In genomic region chr11:2891291-2891690, GRCh38 we compare ENCODE assay signal across 1 cellular context.
TF ChIP-seq lines count a peak whose summit lies in the region.

No MANE protein-coding gene starts in this region.

TF ChIP-seq in GM23338, 12 proteins besides CTCF, POLR2A, EP300 and RAD21 (continued from another document):
- TF ChIP-seq ZNF462 (CRISPR knock-in tag; IDR thresholded peaks at IDR 0.05) (no peak), EZH2 (IDR thresholded peaks at IDR 0.05; ENCODE audit: low read depth, unreplicated experiment) (no peak), EZH2phosphoT487 (IDR thresholded peaks at IDR 0.05; ENCODE audit: unreplicated experiment) (no peak), CREB1 (CRISPR knock-in tag; IDR thresholded peaks at IDR 0.05; ENCODE audit: low read depth) (no peak), ZNF331 (CRISPR knock-in tag; IDR thresholded peaks at IDR 0.05; ENCODE audit: low read depth) (no peak), NANOG (IDR thresholded peaks at IDR 0.05; ENCODE audit: borderline replicate concordance) (no peak), ZNF114 (CRISPR knock-in tag; IDR thresholded peaks at IDR 0.05) (no peak), POLR2AphosphoS5 (IDR thresholded peaks at IDR 0.05; ENCODE audit: low read depth) (no peak), JUNB (IDR thresholded peaks at IDR 0.05; ENCODE audit: unreplicated experiment) (no peak)
- TF ChIP-seq, protein P1, sequence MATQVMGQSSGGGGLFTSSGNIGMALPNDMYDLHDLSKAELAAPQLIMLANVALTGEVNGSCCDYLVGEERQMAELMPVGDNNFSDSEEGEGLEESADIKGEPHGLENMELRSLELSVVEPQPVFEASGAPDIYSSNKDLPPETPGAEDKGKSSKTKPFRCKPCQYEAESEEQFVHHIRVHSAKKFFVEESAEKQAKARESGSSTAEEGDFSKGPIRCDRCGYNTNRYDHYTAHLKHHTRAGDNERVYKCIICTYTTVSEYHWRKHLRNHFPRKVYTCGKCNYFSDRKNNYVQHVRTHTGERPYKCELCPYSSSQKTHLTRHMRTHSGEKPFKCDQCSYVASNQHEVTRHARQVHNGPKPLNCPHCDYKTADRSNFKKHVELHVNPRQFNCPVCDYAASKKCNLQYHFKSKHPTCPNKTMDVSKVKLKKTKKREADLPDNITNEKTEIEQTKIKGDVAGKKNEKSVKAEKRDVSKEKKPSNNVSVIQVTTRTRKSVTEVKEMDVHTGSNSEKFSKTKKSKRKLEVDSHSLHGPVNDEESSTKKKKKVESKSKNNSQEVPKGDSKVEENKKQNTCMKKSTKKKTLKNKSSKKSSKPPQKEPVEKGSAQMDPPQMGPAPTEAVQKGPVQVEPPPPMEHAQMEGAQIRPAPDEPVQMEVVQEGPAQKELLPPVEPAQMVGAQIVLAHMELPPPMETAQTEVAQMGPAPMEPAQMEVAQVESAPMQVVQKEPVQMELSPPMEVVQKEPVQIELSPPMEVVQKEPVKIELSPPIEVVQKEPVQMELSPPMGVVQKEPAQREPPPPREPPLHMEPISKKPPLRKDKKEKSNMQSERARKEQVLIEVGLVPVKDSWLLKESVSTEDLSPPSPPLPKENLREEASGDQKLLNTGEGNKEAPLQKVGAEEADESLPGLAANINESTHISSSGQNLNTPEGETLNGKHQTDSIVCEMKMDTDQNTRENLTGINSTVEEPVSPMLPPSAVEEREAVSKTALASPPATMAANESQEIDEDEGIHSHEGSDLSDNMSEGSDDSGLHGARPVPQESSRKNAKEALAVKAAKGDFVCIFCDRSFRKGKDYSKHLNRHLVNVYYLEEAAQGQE (IDR thresholded peaks at IDR 0.05; ENCODE audit: unreplicated experiment) = no peak
- TF ChIP-seq, protein P2, sequence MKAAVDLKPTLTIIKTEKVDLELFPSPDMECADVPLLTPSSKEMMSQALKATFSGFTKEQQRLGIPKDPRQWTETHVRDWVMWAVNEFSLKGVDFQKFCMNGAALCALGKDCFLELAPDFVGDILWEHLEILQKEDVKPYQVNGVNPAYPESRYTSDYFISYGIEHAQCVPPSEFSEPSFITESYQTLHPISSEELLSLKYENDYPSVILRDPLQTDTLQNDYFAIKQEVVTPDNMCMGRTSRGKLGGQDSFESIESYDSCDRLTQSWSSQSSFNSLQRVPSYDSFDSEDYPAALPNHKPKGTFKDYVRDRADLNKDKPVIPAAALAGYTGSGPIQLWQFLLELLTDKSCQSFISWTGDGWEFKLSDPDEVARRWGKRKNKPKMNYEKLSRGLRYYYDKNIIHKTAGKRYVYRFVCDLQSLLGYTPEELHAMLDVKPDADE (IDR thresholded peaks at IDR 0.05) = no peak
